9 cellular contexts compared by ENCODE assay signal in the genomic region with DNA sequence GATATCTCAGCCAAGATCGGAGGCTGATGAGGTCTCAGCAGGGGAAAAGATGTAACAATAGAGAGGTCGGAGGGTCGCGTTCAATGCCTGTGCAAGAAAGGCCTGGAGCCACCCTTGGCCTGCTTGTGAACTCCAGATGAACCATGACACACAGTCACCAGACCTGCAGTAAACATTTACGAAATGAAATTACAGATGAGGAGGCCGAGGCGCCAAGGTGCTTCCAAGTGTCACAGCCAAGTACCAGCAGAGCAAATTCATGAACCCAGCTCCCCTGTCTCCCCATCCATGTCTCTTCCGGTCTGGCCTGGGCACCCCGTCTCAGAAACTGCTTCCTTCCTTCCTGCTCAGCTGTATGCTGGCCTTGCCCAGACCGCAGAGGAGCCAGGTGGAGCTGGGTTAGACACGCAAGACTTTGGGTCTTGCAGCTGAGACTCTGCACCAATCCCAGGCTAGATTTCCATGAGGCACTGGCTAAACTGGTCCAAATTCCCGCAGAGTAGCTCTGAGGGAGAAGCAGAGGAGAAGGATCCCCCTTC. TPM values are rescaled to one million over a fixed set of nuclear protein-coding genes. Genes with fewer than 3 reads are reported as not detected.
DNase-seq lines count a peak whose midpoint lies in the region; ATAC-seq and TF ChIP-seq lines count a peak whose summit lies in the region.
"Had no signal": no experiment of that assay in that cellular context is flagged by ENCODE, and none has a peak within 500 bp of the region (broad histone marks: within the 10 kb centered on the region; RNA-seq: fewer than 3 reads in every experiment).

No MANE protein-coding gene starts in this region.

- no peaks in the 10 kb centered on the region for H3K9me2 ChIP-seq in HCT116 (ENCODE audit: insufficient read depth)

- TF ChIP-seq CTCF in CD8-positive, alpha-beta T cell (IDR thresholded peaks at IDR 0.05), result no peak
- TF ChIP-seq CTCF in HCT116 (IDR thresholded peaks at IDR 0.05 in 2 of 3, conservative IDR thresholded peaks at IDR 0.05 in 1 of 3; ENCODE audit: borderline replicate concordance in 1 of 3, insufficient read depth in 1 of 3, low read depth in 2 of 3, low read length in 2 of 3), result no peak
- TF ChIP-seq CTCF in activated B cell treated with CpG ODN at 0.5 μM for 24 hours (IDR thresholded peaks at IDR 0.05), result no peak
- no peak for TF ChIP-seq CTCF in liver (IDR thresholded peaks at IDR 0.05; ENCODE audit: low read depth, low read length, missing input control)

- no peak overlapping the region for H3K4me3 ChIP-seq in CD8-positive, alpha-beta T cell (ENCODE audit: low read depth, low read length)
- no peak overlapping the region for H3K4me3 ChIP-seq in HCT116 (replicated peaks in 1 of 2; ENCODE audit: low read depth in 1 of 2, low read length in 2 of 2)
- no peak overlapping the region for H3K4me3 ChIP-seq in liver (ENCODE audit: low read depth in 1 of 3, low read length in 3 of 3)

- TF ChIP-seq POLR2A in HCT116 (IDR thresholded peaks at IDR 0.05; ENCODE audit: borderline replicate concordance, extremely low read depth, insufficient read depth, insufficient read length), result no peak

- TF ChIP-seq RAD21 in HCT116 (IDR thresholded peaks at IDR 0.05; ENCODE audit: low read depth) (no peak), liver (IDR thresholded peaks at IDR 0.05) (no peak)

- no peaks in the 10 kb centered on the region for H3K79me2 ChIP-seq in HCT116 (ENCODE audit: insufficient read depth, low read length)

- H3K4me3 Mint-ChIP-seq in CD8-positive, alpha-beta T cell, result peak overlapping the region; percentile 68
- peak overlapping the region; percentile 69 for H3K4me3 Mint-ChIP-seq in activated B cell treated with CpG ODN at 0.5 μM for 24 hours

- no peak overlapping the region for H3K9ac ChIP-seq in HCT116 (ENCODE audit: low read length)
- no peak overlapping the region for H3K9ac ChIP-seq in liver (ENCODE audit: low read depth in 1 of 2, low read length in 2 of 2)

- H3K9me3 ChIP-seq in CD8-positive, alpha-beta T cell (ENCODE audit: low read length), result no peaks in the 10 kb centered on the region
- H3K9me3 ChIP-seq in HCT116 (ENCODE audit: control insufficient read depth in 1 of 2, insufficient read depth in 1 of 2, low read depth in 1 of 2, low read length in 2 of 2) (no peaks in the 10 kb centered on the region), liver (ENCODE audit: control insufficient read depth in 4 of 4, low read length in 3 of 4) (no peaks in the 10 kb centered on the region)

- POLR2A ChIA-PET in CD8-positive, alpha-beta T cell (lab: Charles Lee), result interaction anchor here (0.6 to 1.9 kb wide), 3 partner anchors 48 to 166 kb away, joined by 3 to 10 read pairs (median 4); partner anchors contain the start of genes CHMP4B and ZNF341
- POLR2A ChIA-PET in HCT116 (lab: Charles Lee) (no interaction called here), activated B cell treated with CpG ODN at 0.5 μM for 24 hours (lab: Charles Lee) (interaction anchor here (1.1 to 2.9 kb wide), 3 partner anchors 16 to 134 kb away, joined by 3 to 8 read pairs (median 3); partner anchors contain the start of gene RALY)

- no peak overlapping the region for H2AFZ ChIP-seq in HCT116 (ENCODE audit: low read depth, low read length, poor library complexity, severe bottlenecking)

- peak; percentile 46 for ATAC-seq in CD8-positive, alpha-beta T cell
- ATAC-seq in HCT116 (no peak), activated B cell treated with CpG ODN at 0.5 μM for 24 hours (ENCODE audit: low read depth) (peak; percentile 63)

- H4K20me1 ChIP-seq in HCT116 (ENCODE audit: insufficient read depth), result no peaks in the 10 kb centered on the region

- no peaks in the 10 kb centered on the region for H3K9me3 Mint-ChIP-seq in CD8-positive, alpha-beta T cell
- no peaks in the 10 kb centered on the region for H3K9me3 Mint-ChIP-seq in activated B cell treated with CpG ODN at 0.5 μM for 24 hours

- intact Hi-C loops in CD8-positive, alpha-beta T cell (cut with DNase I, micrococcal nuclease), result no loop called here
- intact Hi-C loops in HCT116 (cut with micrococcal nuclease) (no loop called here), activated B cell treated with CpG ODN at 0.5 μM for 24 hours (cut with micrococcal nuclease) (loop anchor here (2.0 to 5.0 kb wide), 3 partner anchors 47 to 127 kb away; partner anchors contain the start of genes CHMP4B and ZNF341)

- peak overlapping the region; percentile 92 for H3K27ac Mint-ChIP-seq in CD8-positive, alpha-beta T cell
- H3K27ac Mint-ChIP-seq in activated B cell treated with CpG ODN at 0.5 μM for 24 hours, result peak overlapping the region; percentile 88

- no peak overlapping the region for H3K27ac ChIP-seq in CD8-positive, alpha-beta T cell (ENCODE audit: low read depth, low read length)
- H3K27ac ChIP-seq in HCT116 (ENCODE audit: low read depth, low read length), result no peak overlapping the region
- H3K27ac ChIP-seq in liver (ENCODE audit: low read depth in 1 of 2, low read length in 2 of 2), result no peak overlapping the region
- H3K27ac ChIP-seq: epithelial cell of prostate had no signal

- H3K4me2 ChIP-seq in HCT116 (ENCODE audit: low read length), result 0 out of 2 replicates have a peak overlapping the region, but pooled peaks have one; percentile 9

- BruUV-seq in HCT116 (replicated peaks; lab: Mats Ljungman, UMichigan), result TSS peak; percentile 9

- H3K36me3 Mint-ChIP-seq in CD8-positive, alpha-beta T cell, result peaks cover 32% of the 10 kb centered on the region
- H3K36me3 Mint-ChIP-seq in activated B cell treated with CpG ODN at 0.5 μM for 24 hours (ENCODE audit: low read depth), result peaks cover 44% of the 10 kb centered on the region

- 71% methylated on average over 12 of the region's 12 CpGs for WGBS in liver

- in situ Hi-C loops in ACHN (cut with HindIII; ENCODE audit: low pct_ligation_motif_present, low pct_unique_long_range_greater_than_20kb, low sequenced_read_pairs), result no loop called here

- RAD21 ChIA-PET in HCT116 (lab: Charles Lee; ENCODE audit: low non-redundant PET in 1 of 2, low total read pairs in 2 of 2, uncharacterized antibody in 2 of 2, unreplicated experiment in 2 of 2), result no interaction called here

- CTCF ChIA-PET in CD8-positive, alpha-beta T cell (lab: Charles Lee), result interaction anchor here (0.9 to 1.6 kb wide), 3 partner anchors 48 to 211 kb away, joined by 3 to 5 read pairs (median 4); partner anchors contain the start of gene CHMP4B
- CTCF ChIA-PET in HCT116 (lab: Charles Lee), result no interaction called here
- CTCF ChIA-PET in activated B cell treated with CpG ODN at 0.5 μM for 24 hours (lab: Charles Lee), result interaction anchor here (0.6 to 1.1 kb wide), 3 partner anchors 67 to 440 kb away, joined by 3 read pairs; partner anchors contain the start of gene ZNF341

- no peaks in the 10 kb centered on the region for H3K27me3 ChIP-seq in CD8-positive, alpha-beta T cell (ENCODE audit: insufficient read depth, low read length)
- H3K27me3 ChIP-seq in HCT116 (ENCODE audit: insufficient read depth, low read length) (no peaks in the 10 kb centered on the region), liver (ENCODE audit: control insufficient read depth in 4 of 4, insufficient read depth in 4 of 4, low read length in 3 of 4) (no peaks in the 10 kb centered on the region)

- H3K4me1 ChIP-seq in CD8-positive, alpha-beta T cell (ENCODE audit: insufficient read depth, low read length), result peaks cover 31% of the 10 kb centered on the region
- H3K4me1 ChIP-seq in HCT116 (ENCODE audit: control insufficient read depth in 1 of 2, insufficient read depth in 2 of 2, low read length in 2 of 2) (peaks cover 0 to 12% of the 10 kb centered on the region in 2 experiments; a peak in 1 of 4 replicates), liver (ENCODE audit: control insufficient read depth in 4 of 4, insufficient read depth in 4 of 4, low read length in 3 of 4) (peaks cover 0 to 2% (median 0%) of the 10 kb centered on the region in 4 donors)

- peaks cover 11% of the 10 kb centered on the region for H3K36me3 ChIP-seq in CD8-positive, alpha-beta T cell (ENCODE audit: insufficient read depth, low read length)
- H3K36me3 ChIP-seq in HCT116 (ENCODE audit: control insufficient read depth in 1 of 2, insufficient read depth in 2 of 2, low read length in 2 of 2) (peaks cover 2 to 6% of the 10 kb centered on the region in 2 experiments; a peak in 1 of 4 replicates), liver (ENCODE audit: control insufficient read depth in 4 of 4, insufficient read depth in 3 of 4, low read depth in 1 of 4, low read length in 3 of 4) (peaks cover 0 to 14% (median 4%) of the 10 kb centered on the region in 4 donors)

- DNase-seq in CD8-positive, alpha-beta T cell, result peak in 6 of 7 experiments; percentile 21 to 72 (median 36)
- DNase-seq in HCT116 (ENCODE audit: low read depth, low spot score) (no peak), activated B cell treated with CpG ODN at 0.5 μM for 24 hours (no peak), ACHN (no peak), HCEC 1CT (no peak), AG08396 (ENCODE audit: low spot score) (no peak), CD1c-positive myeloid dendritic cell (ENCODE audit: extremely low spot score) (no peak)

- no peaks in the 10 kb centered on the region for H3K27me3 Mint-ChIP-seq in CD8-positive, alpha-beta T cell (ENCODE audit: low read depth)
- H3K27me3 Mint-ChIP-seq in activated B cell treated with CpG ODN at 0.5 μM for 24 hours, result no peaks in the 10 kb centered on the region

- H3K4me1 Mint-ChIP-seq in CD8-positive, alpha-beta T cell (ENCODE audit: low read depth), result peaks cover 31% of the 10 kb centered on the region
- peaks cover 32% of the 10 kb centered on the region for H3K4me1 Mint-ChIP-seq in activated B cell treated with CpG ODN at 0.5 μM for 24 hours

TF ChIP-seq in HCT116, 20 proteins besides CTCF, POLR2A, EP300 and RAD21 (continues in another document):
- TF ChIP-seq JUND (IDR thresholded peaks at IDR 0.05) (no peak), EZH2 (IDR thresholded peaks at IDR 0.05) (no peak), EZH2phosphoT487 (IDR thresholded peaks at IDR 0.05; ENCODE audit: borderline replicate concordance) (no peak), SP1 (IDR thresholded peaks at IDR 0.05; ENCODE audit: low read depth) (no peak)
- TF ChIP-seq, protein P1, sequence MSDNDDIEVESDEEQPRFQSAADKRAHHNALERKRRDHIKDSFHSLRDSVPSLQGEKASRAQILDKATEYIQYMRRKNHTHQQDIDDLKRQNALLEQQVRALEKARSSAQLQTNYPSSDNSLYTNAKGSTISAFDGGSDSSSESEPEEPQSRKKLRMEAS (IDR thresholded peaks at IDR 0.05), result no peak

TF ChIP-seq in liver, 16 proteins besides CTCF, POLR2A, EP300 and RAD21 (continues in another document):
- TF ChIP-seq, protein P2, sequence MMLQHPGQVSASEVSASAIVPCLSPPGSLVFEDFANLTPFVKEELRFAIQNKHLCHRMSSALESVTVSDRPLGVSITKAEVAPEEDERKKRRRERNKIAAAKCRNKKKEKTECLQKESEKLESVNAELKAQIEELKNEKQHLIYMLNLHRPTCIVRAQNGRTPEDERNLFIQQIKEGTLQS (IDR thresholded peaks at IDR 0.05), result no peak
- TF ChIP-seq NR2F2 (IDR thresholded peaks at IDR 0.05) (peak; percentile 28), TAF1 (conservative IDR thresholded peaks at IDR 0.05) (no peak)

RNA-seq across cellular contexts. Expression of gene CHMP4B, which starts 48.1 kb away (rescaled TPM):
- 10 to 100 TPM; 55.5 to 56.1 TPM for total RNA-seq in CD8-positive, alpha-beta T cell
- total RNA-seq in HCT116 (2021; ENCODE audit: unreplicated experiment) (56.9 TPM), activated B cell treated with CpG ODN at 0.5 μM for 24 hours (116 and 121 TPM in 2 replicates), liver (10 to 100 TPM; 16.4 to 18.0 TPM)
- 62.1 and 65.3 TPM in 2 replicates for polyA plus RNA-seq in HCT116 (2012)
- polyA plus RNA-seq in liver, result 10 to 100 TPM in 1 of 2 donors, 1 to 10 TPM in 1; 2.7 to 37.2 TPM

Comparison
In these comparisons a context has a peak if more than half of its experiments do, and no peak if none do; other contexts are left out.
1. DNase-seq: peak in CD8-positive, alpha-beta T cell (6 of 7); none in HCT116 (single experiment), activated B cell treated with CpG ODN at 0.5 μM for 24 hours (single experiment), ACHN (single experiment), HCEC 1CT (single experiment), AG08396 (single experiment) and CD1c-positive myeloid dendritic cell (single experiment).